Comparison of ENCODE assay signal across 19 cellular contexts in the genomic region with DNA sequence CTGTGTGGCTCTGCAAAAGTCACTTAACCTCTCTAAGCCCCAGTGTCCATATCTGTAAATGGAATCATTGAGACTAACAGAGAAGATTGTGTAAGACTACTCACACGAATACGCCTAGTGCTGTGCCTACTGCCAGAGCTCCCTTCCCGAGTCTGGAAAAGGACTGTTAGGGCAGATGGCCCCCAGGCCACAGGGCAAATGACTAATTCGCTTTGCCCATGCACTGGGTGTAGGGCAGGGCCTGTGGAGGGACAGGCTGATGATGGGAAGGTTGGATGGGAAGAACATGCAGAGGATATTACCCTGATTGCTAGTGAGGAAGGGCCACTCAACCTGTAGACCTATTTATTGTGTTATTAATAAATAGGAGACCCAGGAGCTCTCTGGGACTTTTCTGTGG. TPM values are rescaled to one million over a fixed set of nuclear protein-coding genes. Genes with fewer than 3 reads are reported as not detected.
A peak's percentile ranks its signal among the peaks of the same experiment; 100 is the strongest.
DNase-seq lines count a peak whose midpoint lies in the region; ATAC-seq and TF ChIP-seq lines count a peak whose summit lies in the region.
"Had no signal": no experiment of that assay in that cellular context is flagged by ENCODE, and none has a peak within 500 bp of the region (broad histone marks: within the 10 kb centered on the region; RNA-seq: fewer than 3 reads in every experiment).

No MANE protein-coding gene starts in this region.

- H3K36me3 Mint-ChIP-seq in osteocyte (ENCODE audit: unreplicated experiment), result no peaks in the 10 kb centered on the region
- no peaks in the 10 kb centered on the region for H3K36me3 Mint-ChIP-seq in stimulated activated naive B cell treated with anti-CD40 and anti-IgM and Interleukin-4, amounts not matched to agents 10 μg/mL and 1 μg/mL and 100 μg/mL, for 72 hours

- no peak overlapping the region for H3K27ac Mint-ChIP-seq in osteocyte (ENCODE audit: unreplicated experiment)
- H3K27ac Mint-ChIP-seq in stimulated activated naive B cell treated with anti-CD40 and anti-IgM and Interleukin-4, amounts not matched to agents 10 μg/mL and 1 μg/mL and 100 μg/mL, for 72 hours, result no peak overlapping the region
- H3K27ac Mint-ChIP-seq: CD4-positive, alpha-beta T cell; HFFc6 had no signal

- peaks cover 22% of the 10 kb centered on the region for H3K4me1 Mint-ChIP-seq in osteocyte (ENCODE audit: unreplicated experiment)
- peaks cover 8 to 11% of the 10 kb centered on the region in 2 donors for H3K4me1 Mint-ChIP-seq in stimulated activated naive B cell treated with anti-CD40 and anti-IgM and Interleukin-4, amounts not matched to agents 10 μg/mL and 1 μg/mL and 100 μg/mL, for 72 hours

- 46 to 59% methylated on average over 4 of the region's 4 CpGs for WGBS in heart right ventricle, 2 donors
- 54% methylated on average over 4 of the region's 4 CpGs for WGBS in esophagus muscularis mucosa

- H3K27me3 Mint-ChIP-seq in osteocyte (ENCODE audit: unreplicated experiment), result peaks cover 16% of the 10 kb centered on the region
- no peaks in the 10 kb centered on the region for H3K27me3 Mint-ChIP-seq in stimulated activated naive B cell treated with anti-CD40 and anti-IgM and Interleukin-4, amounts not matched to agents 10 μg/mL and 1 μg/mL and 100 μg/mL, for 72 hours
- H3K27me3 Mint-ChIP-seq: CD4-positive, alpha-beta T cell had no signal

- no peak for DNase-seq in heart right ventricle
- no peak for DNase-seq in Right ventricle myocardium inferior (ENCODE audit: missing footprints)
- no peak for DNase-seq in esophagus muscularis mucosa (ENCODE audit: extremely low spot score)
- peak; percentile 73 for DNase-seq in osteocyte (ENCODE audit: extremely low spot score, unreplicated experiment)
- no peak for DNase-seq in stimulated activated naive B cell treated with anti-CD40 and anti-IgM and Interleukin-4, amounts not matched to agents 10 μg/mL and 1 μg/mL and 100 μg/mL, for 72 hours
- DNase-seq in AG20443 (ENCODE audit: low spot score), result no peak
- DNase-seq in NK-92 treated with Interleukin-12 subunit alpha and Interleukin-12 subunit beta, amount 100 ng/mL, for 24 hours (lab: John Stamatoyannopoulos, UW), result no peak
- DNase-seq: ACHN; activated CD4-positive, alpha-beta T cell treated with anti-CD3 and anti-CD28 coated beads for 4 hours; activated naive CD4-positive, alpha-beta T cell treated with Interleukin-2 at 50 U/mL for 16 hours; activated T-cell treated with anti-CD3 and anti-CD28 coated beads for 4 hours; aorta; CD4-positive, alpha-beta T cell; HFFc6; Karpas-422; NCI-H748 treated with DMSO at 0.1 percent for 48 hours; transverse colon had no signal

- peaks cover 9 to 58% (median 32%) of the 10 kb centered on the region in 9 donors for H3K4me1 ChIP-seq in heart right ventricle
- H3K4me1 ChIP-seq in esophagus muscularis mucosa, result peaks cover 32 to 41% (median 32%) of the 10 kb centered on the region in 4 donors

- H3K4me3 ChIP-seq in heart right ventricle, result peak overlapping the region in 1 of 10 donors; percentile 7
- H3K4me3 ChIP-seq in esophagus muscularis mucosa, result no peak overlapping the region
- H3K4me3 ChIP-seq: lung, transverse colon had no signal

- intact Hi-C loops in heart right ventricle (cut with DNase I), result loop anchor here in 1 of 10 donors (10.0 kb wide), 1 partner anchor 271 kb away; no protein-coding TSS in a partner anchor
- intact Hi-C loops in Right ventricle myocardium inferior (cut with DNase I), result no loop called here
- intact Hi-C loops in esophagus muscularis mucosa (cut with DNase I), result no loop called here

- H3K27me3 ChIP-seq in heart right ventricle (no peaks in the 10 kb centered on the region), esophagus muscularis mucosa (no peaks in the 10 kb centered on the region)
- H3K27me3 ChIP-seq: transverse colon had no signal

- H3K9me3 ChIP-seq in heart right ventricle (no peaks in the 10 kb centered on the region), esophagus muscularis mucosa (no peaks in the 10 kb centered on the region)
- H3K9me3 ChIP-seq: transverse colon had no signal

- TF ChIP-seq POLR2A in esophagus muscularis mucosa (IDR thresholded peaks at IDR 0.05; ENCODE audit: low read depth), result no peak

- peak overlapping the region in 8 of 10 donors; percentile 49 to 88 (median 78) for H3K27ac ChIP-seq in heart right ventricle
- peak overlapping the region; percentile 28 to 69 (median 58) for H3K27ac ChIP-seq in esophagus muscularis mucosa (replicated peaks in 1 of 4)

- no peaks in the 10 kb centered on the region for H3K9me3 Mint-ChIP-seq in osteocyte (ENCODE audit: unreplicated experiment)
- H3K9me3 Mint-ChIP-seq in stimulated activated naive B cell treated with anti-CD40 and anti-IgM and Interleukin-4, amounts not matched to agents 10 μg/mL and 1 μg/mL and 100 μg/mL, for 72 hours, result no peaks in the 10 kb centered on the region
- H3K9me3 Mint-ChIP-seq: CD4-positive, alpha-beta T cell; HFFc6 had no signal

- TF ChIP-seq CTCF in heart right ventricle (IDR thresholded peaks at IDR 0.05) (no peak), esophagus muscularis mucosa (IDR thresholded peaks at IDR 0.05) (no peak), osteocyte (IDR thresholded peaks at IDR 0.05) (no peak)

- no peak for TF ChIP-seq EP300 in esophagus muscularis mucosa (IDR thresholded peaks at IDR 0.05)

- H3K36me3 ChIP-seq in heart right ventricle (no peaks in the 10 kb centered on the region), esophagus muscularis mucosa (no peaks in the 10 kb centered on the region)
- H3K36me3 ChIP-seq: transverse colon had no signal

- ATAC-seq in heart right ventricle, result peak in 1 of 8 donors; percentile 3
- no peak for ATAC-seq in Right ventricle myocardium inferior
- ATAC-seq in stimulated activated naive B cell treated with anti-CD40 and anti-IgM and Interleukin-4, amounts not matched to agents 10 μg/mL and 1 μg/mL and 100 μg/mL, for 72 hours (replicated peaks), result no peak
- ATAC-seq in HG02885 (IDR thresholded peaks at IDR 0.05; ENCODE audit: poor library complexity, unreplicated experiment), result no peak

- H3K4me3 Mint-ChIP-seq in osteocyte (ENCODE audit: unreplicated experiment), result no peak overlapping the region
- no peak overlapping the region for H3K4me3 Mint-ChIP-seq in stimulated activated naive B cell treated with anti-CD40 and anti-IgM and Interleukin-4, amounts not matched to agents 10 μg/mL and 1 μg/mL and 100 μg/mL, for 72 hours
- H3K4me3 Mint-ChIP-seq: CD4-positive, alpha-beta T cell; HFFc6 had no signal

RNA-seq across cellular contexts. Expression of a gene that starts 4.2 kb away (rescaled TPM):
- total RNA-seq in heart right ventricle, result 1 to 10 TPM in 1 of 10 donors, under 1 TPM in 7, not detected in 2; 0.11 to 1.0 (median 0.31) TPM
- polyA plus RNA-seq in heart right ventricle, result not detected
- total RNA-seq in Right ventricle myocardium inferior, result not detected
- total RNA-seq in esophagus muscularis mucosa, result not detected
- not detected in 2 replicates for total RNA-seq in osteocyte
- total RNA-seq: aorta, lung, transverse colon had no signal
- polyA plus RNA-seq: aorta, lung had no signal

RNA-seq across cellular contexts. Expression of a gene that starts 12.9 kb away (rescaled TPM):
- total RNA-seq in heart right ventricle, result 1 to 10 TPM; 2.1 to 3.6 (median 2.8) TPM
- polyA plus RNA-seq in heart right ventricle, result 1 to 10 TPM; 1.6 to 2.2 TPM
- 2.3 TPM for total RNA-seq in Right ventricle myocardium inferior
- 1 to 10 TPM; 5.9 to 7.2 (median 6.6) TPM for total RNA-seq in esophagus muscularis mucosa
- total RNA-seq in osteocyte, result 7.6 and 8.5 TPM in 2 replicates

RNA-seq across cellular contexts. Expression of a gene that starts 26.0 kb away (rescaled TPM):
- total RNA-seq in heart right ventricle, result 10 to 100 TPM; 11.9 to 16.6 (median 14.7) TPM
- polyA plus RNA-seq in heart right ventricle, result 1 to 10 TPM; 2.8 to 4.0 TPM
- 18.3 TPM for total RNA-seq in Right ventricle myocardium inferior
- total RNA-seq in esophagus muscularis mucosa, result 10 to 100 TPM in 2 of 4 donors, 1 to 10 TPM in 2; 8.4 to 23.7 (median 14.0) TPM
- total RNA-seq in osteocyte, result 5.2 and 5.4 TPM in 2 replicates

RNA-seq across cellular contexts. Expression of a gene that starts 41.6 kb away (rescaled TPM):
- total RNA-seq in heart right ventricle, result 1 to 10 TPM; 3.3 to 7.6 (median 4.5) TPM
- 1 to 10 TPM; 3.0 to 3.6 TPM for polyA plus RNA-seq in heart right ventricle
- total RNA-seq in Right ventricle myocardium inferior, result 5.8 TPM
- total RNA-seq in esophagus muscularis mucosa, result 10 to 100 TPM in 2 of 4 donors, 1 to 10 TPM in 2; 6.2 to 16.4 (median 8.2) TPM
- total RNA-seq in osteocyte, result 10.2 and 10.6 TPM in 2 replicates

RNA-seq across cellular contexts. Expression of a gene that starts 51.8 kb away (rescaled TPM):
- total RNA-seq in heart right ventricle (1 to 10 TPM; 1.8 to 3.0 (median 2.5) TPM), Right ventricle myocardium inferior (2.5 TPM), esophagus muscularis mucosa (1 to 10 TPM; 2.2 to 3.3 (median 2.7) TPM), osteocyte (6.4 and 6.8 TPM in 2 replicates)
- polyA plus RNA-seq in heart right ventricle, result 10 to 100 TPM in 1 of 2 donors, 1 to 10 TPM in 1; 3.2 to 11.4 TPM
